In genomic region chr13:91647361-91647970, GRCh38 we compare ENCODE assay signal across 9 cellular contexts.
DNase-seq lines count a peak whose midpoint lies in the region; ATAC-seq and TF ChIP-seq lines count a peak whose summit lies in the region.
"Had no signal": no experiment of that assay in that cellular context is flagged by ENCODE, and none has a peak within 500 bp of the region (broad histone marks: within the 10 kb centered on the region; RNA-seq: fewer than 3 reads in every experiment).

No MANE protein-coding gene starts in this region.

- no peaks in the 10 kb centered on the region for H3K27me3 ChIP-seq in breast epithelium
- no peaks in the 10 kb centered on the region for H3K27me3 ChIP-seq in MG63
- no peaks in the 10 kb centered on the region for H3K27me3 ChIP-seq in testis

- H3K4me1 Mint-ChIP-seq in MCF 10A (ENCODE audit: insufficient read depth, unreplicated experiment) (peaks cover 22% of the 10 kb centered on the region), endothelial cell (ENCODE audit: unreplicated experiment) (no peaks in the 10 kb centered on the region)

- H3K27me3 Mint-ChIP-seq in MCF 10A (ENCODE audit: insufficient read depth, unreplicated experiment) (no peaks in the 10 kb centered on the region), endothelial cell (ENCODE audit: unreplicated experiment) (no peaks in the 10 kb centered on the region)

- intact Hi-C loops in MCF 10A (cut with micrococcal nuclease) (no loop called here), breast epithelium (cut with DNase I; ENCODE audit: low total_unique reads) (no loop called here), testis (cut with DNase I; ENCODE audit: low total_unique reads) (no loop called here)

- H3K36me3 Mint-ChIP-seq in MCF 10A (ENCODE audit: insufficient read depth, unreplicated experiment) (no peaks in the 10 kb centered on the region), endothelial cell (ENCODE audit: low read depth, unreplicated experiment) (no peaks in the 10 kb centered on the region)
- no peaks in the 10 kb centered on the region for H3K36me3 Mint-ChIP-seq in activated naive CD4-positive, alpha-beta T cell treated with anti-CD3 and anti-CD28 coated beads, Interleukin-2, amount 50 U/mL, for 72 hours

- H3K4me3 Mint-ChIP-seq in MCF 10A (ENCODE audit: unreplicated experiment) (no peak overlapping the region), endothelial cell (ENCODE audit: unreplicated experiment) (no peak overlapping the region)
- H3K4me3 Mint-ChIP-seq: T-helper 1 cell treated with Interleukin-12 subunit alpha and Interleukin-12 subunit beta and Interleukin-4 antibody, amounts not matched to agents 30 μg/mL and 1 μg/mL, for 36 hours had no signal

- ATAC-seq in activated naive CD4-positive, alpha-beta T cell treated with anti-CD3 and anti-CD28 coated beads, Interleukin-2, amount 50 U/mL, for 72 hours = no peak

- DNase-seq in MCF 10A (ENCODE audit: unreplicated experiment) (peak; percentile 71), breast epithelium (ENCODE audit: low spot score in 2 of 2) (no peak), MG63 (peak; percentile 67), endothelial cell (ENCODE audit: low spot score) (peak; percentile 46), testis (peak; percentile 23), T-helper 1 cell (no peak), NCI-H2029 (lab: John Stamatoyannopoulos, UW) (no peak)
- no peak for DNase-seq in activated naive CD4-positive, alpha-beta T cell treated with anti-CD3 and anti-CD28 coated beads, Interleukin-2, amount 50 U/mL, for 72 hours (ENCODE audit: low spot score in 2 of 2)

- H3K4me1 ChIP-seq in breast epithelium (no peaks in the 10 kb centered on the region), testis (no peaks in the 10 kb centered on the region)

- H3K9me3 ChIP-seq in breast epithelium = no peaks in the 10 kb centered on the region
- no peaks in the 10 kb centered on the region for H3K9me3 ChIP-seq in MG63
- H3K9me3 ChIP-seq in testis = no peaks in the 10 kb centered on the region

- no peak overlapping the region for H3K27ac ChIP-seq in breast epithelium
- H3K27ac ChIP-seq in testis = no peak overlapping the region

- TF ChIP-seq POLR2A in breast epithelium (IDR thresholded peaks at IDR 0.05) (no peak), testis (IDR thresholded peaks at IDR 0.05) (no peak)

- no peaks in the 10 kb centered on the region for H3K9me3 Mint-ChIP-seq in MCF 10A (ENCODE audit: unreplicated experiment)
- no peaks in the 10 kb centered on the region for H3K9me3 Mint-ChIP-seq in endothelial cell (ENCODE audit: unreplicated experiment)
- no peaks in the 10 kb centered on the region for H3K9me3 Mint-ChIP-seq in activated naive CD4-positive, alpha-beta T cell treated with anti-CD3 and anti-CD28 coated beads, Interleukin-2, amount 50 U/mL, for 72 hours
- H3K9me3 Mint-ChIP-seq: T-helper 1 cell treated with Interleukin-12 subunit alpha and Interleukin-12 subunit beta and Interleukin-4 antibody, amounts not matched to agents 30 μg/mL and 1 μg/mL, for 36 hours had no signal

- 47 to 54% methylated on average over 3 of the region's 3 CpGs for WGBS in testis, 2 donors

- H3K36me3 ChIP-seq in breast epithelium = no peaks in the 10 kb centered on the region
- no peaks in the 10 kb centered on the region for H3K36me3 ChIP-seq in MG63
- no peaks in the 10 kb centered on the region for H3K36me3 ChIP-seq in testis (ENCODE audit: low read depth, missing control alignments)

- POLR2A ChIA-PET in MCF 10A (lab: Yijun Ruan, JAX) = interaction anchor here (1.3 kb wide), 1 partner anchor 15 kb away, joined by 3 read pairs; no protein-coding TSS in a partner anchor

- peak; percentile 70 for TF ChIP-seq CTCF in MCF 10A (IDR thresholded peaks at IDR 0.05; ENCODE audit: unreplicated experiment)
- TF ChIP-seq CTCF in breast epithelium (IDR thresholded peaks at IDR 0.05) = no peak
- peak; percentile 74 for TF ChIP-seq CTCF in endothelial cell (IDR thresholded peaks at IDR 0.05; ENCODE audit: unreplicated experiment)
- peak in 1 of 3 experiments; percentile 23 for TF ChIP-seq CTCF in testis (IDR thresholded peaks at IDR 0.05)

- H3K4me3 ChIP-seq in breast epithelium (no peak overlapping the region), MG63 (no peak overlapping the region), testis (no peak overlapping the region)

- no peak overlapping the region for H3K27ac Mint-ChIP-seq in MCF 10A (ENCODE audit: low read depth, unreplicated experiment)
- H3K27ac Mint-ChIP-seq in endothelial cell (ENCODE audit: unreplicated experiment) = no peak overlapping the region
- H3K27ac Mint-ChIP-seq in activated naive CD4-positive, alpha-beta T cell treated with anti-CD3 and anti-CD28 coated beads, Interleukin-2, amount 50 U/mL, for 72 hours = no peak overlapping the region
- H3K27ac Mint-ChIP-seq: T-helper 1 cell treated with Interleukin-12 subunit alpha and Interleukin-12 subunit beta and Interleukin-4 antibody, amounts not matched to agents 30 μg/mL and 1 μg/mL, for 36 hours had no signal

- no TSS peak for BruUV-seq in MCF 10A (replicated peaks; lab: Mats Ljungman, UMichigan)

- CTCF ChIA-PET in MCF 10A (lab: Yijun Ruan, JAX) = interaction anchor here (0.6 to 1.2 kb wide), 4 partner anchors 13 to 251 kb away, joined by 3 to 7 read pairs (median 3); no protein-coding TSS in a partner anchor

Comparison
In these comparisons a context has a peak if more than half of its experiments do, and no peak if none do; other contexts are left out.
1. DNase-seq: peak in MCF 10A (single experiment), MG63 (single experiment), endothelial cell (single experiment) and testis (single experiment); none in breast epithelium (0 of 2), T-helper 1 cell (0 of 5), NCI-H2029 (single experiment) and activated naive CD4-positive, alpha-beta T cell treated with anti-CD3 and anti-CD28 coated beads, Interleukin-2, amount 50 U/mL, for 72 hours (0 of 2).
2. CTCF ChIP-seq: peak in MCF 10A (single experiment) and endothelial cell (single experiment); none in breast epithelium (0 of 3).